ENCODE assay signal across 11 cellular contexts in the genomic region with DNA sequence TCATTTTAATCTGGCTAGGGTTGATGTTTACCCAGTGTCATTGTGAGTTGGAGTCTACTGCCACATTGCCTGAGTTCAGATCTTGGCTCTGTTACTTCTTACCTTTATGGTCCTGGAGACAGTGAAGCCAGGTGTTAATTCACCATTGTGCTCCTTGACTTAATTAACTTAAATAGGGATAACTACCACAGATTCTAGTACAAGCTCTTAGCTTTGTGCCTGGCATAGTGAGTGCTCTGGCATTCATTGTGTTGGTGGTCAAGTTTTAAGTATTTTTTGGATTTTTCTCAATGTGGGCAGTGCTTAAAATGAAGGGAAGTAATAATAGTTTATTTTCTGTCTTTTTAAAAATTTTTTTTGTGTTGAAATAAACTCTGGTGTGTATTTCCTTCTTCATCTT. TPM values are rescaled to one million over a fixed set of nuclear protein-coding genes. Genes with fewer than 3 reads are reported as not detected.
DNase-seq lines count a peak whose midpoint lies in the region; ATAC-seq and TF ChIP-seq lines count a peak whose summit lies in the region.
"Had no signal": no experiment of that assay in that cellular context is flagged by ENCODE, and none has a peak within 500 bp of the region (broad histone marks: within the 10 kb centered on the region; RNA-seq: fewer than 3 reads in every experiment).

No MANE protein-coding gene starts in this region.

- H3K9ac ChIP-seq in H9 (ENCODE audit: extremely low read depth, insufficient read length, low read length) = no peak overlapping the region

- H3K4me3 Mint-ChIP-seq in activated T-cell treated with anti-CD3 and anti-CD28 coated beads, Interleukin-2, amount 50 U/mL, for 72 hours = peak overlapping the region; percentile 77 to 100
- peak overlapping the region; percentile 31 for H3K4me3 Mint-ChIP-seq in activated CD4-positive, alpha-beta memory T cell treated with anti-CD3 and anti-CD28 coated beads for 36 hours
- H3K4me3 Mint-ChIP-seq in glutamatergic neuron (ENCODE audit: unreplicated experiment) (peak overlapping the region; percentile 81), H9 (peak overlapping the region in 1 of 2 experiments; percentile 42; a peak in 1 of 5 replicates)
- peak overlapping the region; percentile 100 for H3K4me3 Mint-ChIP-seq in stimulated activated effector memory CD8-positive, alpha-beta T cell treated with anti-CD3 and anti-CD28 coated beads, Interleukin-12 subunit alpha, Interleukin-12 subunit beta, amount 100 ng/mL, for 72 hours

- H2BK20ac ChIP-seq in H9 (ENCODE audit: low read depth, low read length, poor library complexity, severe bottlenecking) = no peak overlapping the region

- H3K27me3 Mint-ChIP-seq in activated T-cell treated with anti-CD3 and anti-CD28 coated beads, Interleukin-2, amount 50 U/mL, for 72 hours (ENCODE audit: low read depth) = no peaks in the 10 kb centered on the region
- H3K27me3 Mint-ChIP-seq in activated CD4-positive, alpha-beta memory T cell treated with anti-CD3 and anti-CD28 coated beads for 36 hours = no peaks in the 10 kb centered on the region
- H3K27me3 Mint-ChIP-seq in glutamatergic neuron (ENCODE audit: unreplicated experiment) = peaks cover 11% of the 10 kb centered on the region
- peaks cover 1% of the 10 kb centered on the region; the same call in 1 of the 2 replicates for H3K27me3 Mint-ChIP-seq in H9 (ENCODE audit: low read depth)

- H4K91ac ChIP-seq in H9 (ENCODE audit: insufficient read length, low read depth, low read length) = no peak overlapping the region

- peaks cover 6% of the 10 kb centered on the region; the same call in 1 of the 2 replicates for H3K4me1 ChIP-seq in H9 (ENCODE audit: insufficient read depth, low read length)

- peaks cover 11% of the 10 kb centered on the region for H3K23me2 ChIP-seq in H9 (ENCODE audit: insufficient read length, low read depth, low read length, poor library complexity, severe bottlenecking)

- H3K4ac ChIP-seq in H9 (ENCODE audit: low read depth, low read length) = no peak overlapping the region

- no peak overlapping the region for H3K18ac ChIP-seq in H9 (ENCODE audit: insufficient read length, low read depth, low read length)

- no peak overlapping the region for H3K14ac ChIP-seq in H9 (ENCODE audit: insufficient read depth, low read length)

- no peaks in the 10 kb centered on the region for H3K27me3 ChIP-seq in H9 (ENCODE audit: insufficient read depth, low read length)

- no peak overlapping the region for H2BK12ac ChIP-seq in H9 (ENCODE audit: insufficient read length, low read depth, low read length)

- peaks cover 78% of the 10 kb centered on the region for H3K79me2 ChIP-seq in H9 (ENCODE audit: insufficient read depth, low read length)

- CTCF ChIA-PET in activated CD4-positive, alpha-beta memory T cell treated with anti-CD3 and anti-CD28 coated beads for 36 hours (lab: Charles Lee) = no interaction called here

- H4K5ac ChIP-seq in H9 (ENCODE audit: insufficient read length, low read depth, low read length) = no peak overlapping the region

- H3T11ph ChIP-seq in H9 (ENCODE audit: low read length) = no peak overlapping the region

- intact Hi-C loops in activated CD4-positive, alpha-beta memory T cell treated with anti-CD3 and anti-CD28 coated beads for 36 hours (cut with micrococcal nuclease) = no loop called here

- H2BK5ac ChIP-seq in H9 (ENCODE audit: insufficient read length, low read length) = no peak overlapping the region

- H3K27ac Mint-ChIP-seq in activated T-cell treated with anti-CD3 and anti-CD28 coated beads, Interleukin-2, amount 50 U/mL, for 72 hours = peak overlapping the region; percentile 82
- H3K27ac Mint-ChIP-seq in activated CD4-positive, alpha-beta memory T cell treated with anti-CD3 and anti-CD28 coated beads for 36 hours = peak overlapping the region; percentile 49
- H3K27ac Mint-ChIP-seq in glutamatergic neuron (ENCODE audit: unreplicated experiment) (no peak overlapping the region), H9 (peak overlapping the region in 1 of 3 experiments; percentile 71; a peak in 3 of 7 replicates)
- peak overlapping the region; percentile 56 for H3K27ac Mint-ChIP-seq in stimulated activated effector memory CD8-positive, alpha-beta T cell treated with anti-CD3 and anti-CD28 coated beads, Interleukin-12 subunit alpha, Interleukin-12 subunit beta, amount 100 ng/mL, for 72 hours

- no peak overlapping the region for H3K56ac ChIP-seq in H9 (ENCODE audit: insufficient read length, low read depth, low read length)

- no peaks in the 10 kb centered on the region for H3K9me3 Mint-ChIP-seq in activated T-cell treated with anti-CD3 and anti-CD28 coated beads, Interleukin-2, amount 50 U/mL, for 72 hours
- H3K9me3 Mint-ChIP-seq in activated CD4-positive, alpha-beta memory T cell treated with anti-CD3 and anti-CD28 coated beads for 36 hours = no peaks in the 10 kb centered on the region
- peaks cover 13% of the 10 kb centered on the region for H3K9me3 Mint-ChIP-seq in glutamatergic neuron (ENCODE audit: unreplicated experiment)
- H3K9me3 Mint-ChIP-seq in stimulated activated effector memory CD8-positive, alpha-beta T cell treated with anti-CD3 and anti-CD28 coated beads, Interleukin-12 subunit alpha, Interleukin-12 subunit beta, amount 100 ng/mL, for 72 hours = no peaks in the 10 kb centered on the region
- peaks cover 0 to 3% of the 10 kb centered on the region in 2 experiments; a peak in 1 of 5 replicates for H3K9me3 Mint-ChIP-seq in H9

- no peak overlapping the region for H4K8ac ChIP-seq in H9 (replicated peaks; ENCODE audit: insufficient read length, low read depth, low read length)

- H3K79me1 ChIP-seq in H9 (ENCODE audit: insufficient read depth, low read depth, low read length, poor library complexity, severe bottlenecking) = no peaks in the 10 kb centered on the region

- no peak overlapping the region for H3K27ac ChIP-seq in H9 (ENCODE audit: insufficient read length, low read depth, low read length)

- TF ChIP-seq CTCF in glutamatergic neuron (IDR thresholded peaks at IDR 0.05; ENCODE audit: partially characterized antibody, unreplicated experiment) (no peak), H9 (conservative IDR thresholded peaks at IDR 0.05) (no peak)

- H4K20me1 ChIP-seq in H9 (ENCODE audit: control insufficient read depth, insufficient read depth, insufficient read length) = no peaks in the 10 kb centered on the region

- no peak overlapping the region for H2BK15ac ChIP-seq in H9 (ENCODE audit: low read depth, low read length)

- no peak for DNase-seq in activated T-cell treated with anti-CD3 and anti-CD28 coated beads, Interleukin-2, amount 50 U/mL, for 72 hours
- no peak for DNase-seq in activated T-cell treated with anti-CD3 and anti-CD28 coated beads for 4 hours
- no peak for DNase-seq in activated CD4-positive, alpha-beta memory T cell treated with anti-CD3 and anti-CD28 coated beads for 36 hours
- no peak for DNase-seq in glutamatergic neuron
- no peak for DNase-seq in stimulated activated effector memory CD8-positive, alpha-beta T cell treated with anti-CD3 and anti-CD28 coated beads, Interleukin-12 subunit alpha, Interleukin-12 subunit beta, amount 100 ng/mL, for 72 hours (ENCODE audit: low spot score in 2 of 2)
- DNase-seq in H9 = no peak
- DNase-seq: left ventricle myocardium superior; stimulated activated CD4-positive, alpha-beta T cell treated with anti-CD3 and anti-CD28 coated beads, Interleukin-12 subunit alpha, Interleukin-12 subunit beta, amount 100 ng/mL, for 4 hours; T1000 had no signal

- no peak overlapping the region for H3K23ac ChIP-seq in H9 (ENCODE audit: insufficient read length, low read depth, low read length)

- no peak for ATAC-seq in activated T-cell treated with anti-CD3 and anti-CD28 coated beads, Interleukin-2, amount 50 U/mL, for 72 hours (replicated peaks in 1 of 2)
- no peak for ATAC-seq in stimulated activated effector memory CD8-positive, alpha-beta T cell treated with anti-CD3 and anti-CD28 coated beads, Interleukin-12 subunit alpha, Interleukin-12 subunit beta, amount 100 ng/mL, for 72 hours
- ATAC-seq in HG03565 (IDR thresholded peaks at IDR 0.05; ENCODE audit: unreplicated experiment) (no peak), HG02763 (IDR thresholded peaks at IDR 0.05; ENCODE audit: unreplicated experiment) (no peak)
- ATAC-seq: left ventricle myocardium superior had no signal

- no peak overlapping the region for H3K4me2 ChIP-seq in H9 (ENCODE audit: insufficient read depth, insufficient read length, low read length)

- peaks cover 31 to 64% of the 10 kb centered on the region in 2 donors for H3K36me3 Mint-ChIP-seq in activated T-cell treated with anti-CD3 and anti-CD28 coated beads, Interleukin-2, amount 50 U/mL, for 72 hours (ENCODE audit: insufficient read depth in 2 of 2)
- H3K36me3 Mint-ChIP-seq in activated CD4-positive, alpha-beta memory T cell treated with anti-CD3 and anti-CD28 coated beads for 36 hours = peaks cover 66% of the 10 kb centered on the region
- H3K36me3 Mint-ChIP-seq in glutamatergic neuron (ENCODE audit: unreplicated experiment) (peaks cover 9% of the 10 kb centered on the region), H9 (ENCODE audit: insufficient read depth in 1 of 3, low read depth in 3 of 3) (peaks cover 47 to 72% (median 70%) of the 10 kb centered on the region in 3 experiments)
- peaks cover 96% of the 10 kb centered on the region for H3K36me3 Mint-ChIP-seq in stimulated activated effector memory CD8-positive, alpha-beta T cell treated with anti-CD3 and anti-CD28 coated beads, Interleukin-12 subunit alpha, Interleukin-12 subunit beta, amount 100 ng/mL, for 72 hours

- no peak overlapping the region for H2AK5ac ChIP-seq in H9 (ENCODE audit: insufficient read length, low read length)

- peaks cover 74% of the 10 kb centered on the region for H3K4me1 Mint-ChIP-seq in activated T-cell treated with anti-CD3 and anti-CD28 coated beads, Interleukin-2, amount 50 U/mL, for 72 hours (ENCODE audit: low read depth)
- H3K4me1 Mint-ChIP-seq in activated CD4-positive, alpha-beta memory T cell treated with anti-CD3 and anti-CD28 coated beads for 36 hours (ENCODE audit: low read depth) = peaks cover 67% of the 10 kb centered on the region
- H3K4me1 Mint-ChIP-seq in glutamatergic neuron (ENCODE audit: low read depth, unreplicated experiment) (peaks cover 31% of the 10 kb centered on the region), H9 (peaks cover 57 to 59% of the 10 kb centered on the region in 2 experiments)
- peaks cover 79% of the 10 kb centered on the region for H3K4me1 Mint-ChIP-seq in stimulated activated effector memory CD8-positive, alpha-beta T cell treated with anti-CD3 and anti-CD28 coated beads, Interleukin-12 subunit alpha, Interleukin-12 subunit beta, amount 100 ng/mL, for 72 hours

- no peaks in the 10 kb centered on the region for H3K9me3 ChIP-seq in H9 (ENCODE audit: control insufficient read depth, low read depth, low read length)

- no peak overlapping the region for H2BK120ac ChIP-seq in H9 (ENCODE audit: low read depth, low read length, poor library complexity, severe bottlenecking)

- POLR2A ChIA-PET in activated CD4-positive, alpha-beta memory T cell treated with anti-CD3 and anti-CD28 coated beads for 36 hours (lab: Charles Lee) = no interaction called here

- H2AFZ ChIP-seq in H9 (ENCODE audit: low read length) = no peak overlapping the region

RNA-seq across cellular contexts. Expression of gene HAPSTR1, which starts 4.6 kb away (rescaled TPM):
- total RNA-seq in activated T-cell treated with anti-CD3 and anti-CD28 coated beads, Interleukin-2, amount 50 U/mL, for 72 hours = 10 to 100 TPM; 81.5 to 82.3 TPM
- total RNA-seq in activated CD4-positive, alpha-beta memory T cell treated with anti-CD3 and anti-CD28 coated beads for 36 hours = 10 to 100 TPM; 47.1 to 49.1 TPM
- total RNA-seq in glutamatergic neuron (ENCODE audit: unreplicated experiment) (143 TPM), H9 (2021) (80.1 and 85.2 TPM in 2 replicates)
